21 cellular contexts compared by ENCODE assay signal in genomic region chr6:42086665-42087050, GRCh38. TPM values are rescaled to one million over a fixed set of nuclear protein-coding genes. Genes with fewer than 3 reads are reported as not detected.
"Had no signal": no experiment of that assay in that cellular context is flagged by ENCODE, and none has a peak within 500 bp of the region (broad histone marks: within the 10 kb centered on the region; RNA-seq: fewer than 3 reads in every experiment).

No MANE protein-coding gene starts in this region.

- H3K4me1 Mint-ChIP-seq: activated CD4-positive, alpha-beta T cell treated with anti-CD3 and anti-CD28 coated beads, Interleukin-2, amount 10 ng/mL, durations not matched to agents 7 days and 5 days; activated T-helper 17 cell treated with anti-CD3 and anti-CD28 coated beads, Interleukin-2, amount 50 U/mL, for 72 hours; immature natural killer cell had no signal

- H3K27ac Mint-ChIP-seq: activated CD4-positive, alpha-beta T cell treated with anti-CD3 and anti-CD28 coated beads, Interleukin-2, amount 10 ng/mL, durations not matched to agents 7 days and 5 days; activated CD8-positive, alpha-beta T cell treated with anti-CD3 and anti-CD28 coated beads, Interleukin-2, amount 10 ng/mL, durations not matched to agents 7 days and 5 days; activated T-helper 17 cell treated with anti-CD3 and anti-CD28 coated beads, Interleukin-2, amount 50 U/mL, for 72 hours; immature natural killer cell; natural killer cell treated with Interleukin-12 subunit alpha and Interleukin-12 subunit beta and Interleukin-15 and Interleukin-18, amount 100 ng/mL, for 72 hours; stimulated activated effector memory CD8-positive, alpha-beta T cell treated with anti-CD3 and anti-CD28 coated beads, Interleukin-12 subunit alpha, Interleukin-12 subunit beta, amount 100 ng/mL, for 72 hours; T-helper 2 cell treated with Interferon-gamma antibody and Interleukin-4, amounts not matched to agents 5 μg/mL and 100 μg/mL, for 36 hours had no signal

- H3K27me3 Mint-ChIP-seq: activated CD4-positive, alpha-beta T cell treated with anti-CD3 and anti-CD28 coated beads, Interleukin-2, amount 10 ng/mL, durations not matched to agents 7 days and 5 days; activated T-helper 17 cell treated with anti-CD3 and anti-CD28 coated beads, Interleukin-2, amount 50 U/mL, for 72 hours; natural killer cell treated with Interleukin-12 subunit alpha and Interleukin-12 subunit beta and Interleukin-15 and Interleukin-18, amount 100 ng/mL, for 72 hours had no signal

- H3K4me1 ChIP-seq: colonic mucosa, left lung, parathyroid adenoma, right lobe of liver, testis had no signal

- H3K36me3 Mint-ChIP-seq: activated naive CD4-positive, alpha-beta T cell treated with anti-CD3 and anti-CD28 coated beads, Interleukin-2, amount 50 U/mL, for 72 hours; natural killer cell treated with Interleukin-12 subunit alpha and Interleukin-12 subunit beta and Interleukin-15 and Interleukin-18, amount 100 ng/mL, for 72 hours had no signal

- H3K4me3 Mint-ChIP-seq: activated CD4-positive, alpha-beta T cell treated with anti-CD3 and anti-CD28 coated beads, Interleukin-2, amount 10 ng/mL, durations not matched to agents 7 days and 5 days; activated CD8-positive, alpha-beta T cell treated with anti-CD3 and anti-CD28 coated beads, Interleukin-2, amount 10 ng/mL, durations not matched to agents 7 days and 5 days; activated T-helper 17 cell treated with anti-CD3 and anti-CD28 coated beads, Interleukin-2, amount 50 U/mL, for 72 hours; immature natural killer cell; natural killer cell treated with Interleukin-12 subunit alpha and Interleukin-12 subunit beta and Interleukin-15 and Interleukin-18, amount 100 ng/mL, for 72 hours; stimulated activated effector memory CD8-positive, alpha-beta T cell treated with anti-CD3 and anti-CD28 coated beads, Interleukin-12 subunit alpha, Interleukin-12 subunit beta, amount 100 ng/mL, for 72 hours; T-helper 2 cell treated with Interferon-gamma antibody and Interleukin-4, amounts not matched to agents 5 μg/mL and 100 μg/mL, for 36 hours had no signal

- ATAC-seq: activated CD4-positive, CD25-positive, alpha-beta regulatory T cell treated with anti-CD3 and anti-CD28 coated beads, Interleukin-2, amount 50 U/mL, for 24 hours; activated CD8-positive, alpha-beta T cell treated with anti-CD3 and anti-CD28 coated beads, Interleukin-2, amount 10 ng/mL, durations not matched to agents 7 days and 5 days; activated naive CD4-positive, alpha-beta T cell treated with anti-CD3 and anti-CD28 coated beads, Interleukin-2, amount 50 U/mL, for 72 hours; activated T-helper 17 cell treated with anti-CD3 and anti-CD28 coated beads, Interleukin-2, amount 50 U/mL, for 72 hours; natural killer cell treated with Interleukin-12 subunit alpha and Interleukin-12 subunit beta and Interleukin-15 and Interleukin-18, amount 100 ng/mL, for 72 hours; stimulated activated effector memory CD8-positive, alpha-beta T cell treated with anti-CD3 and anti-CD28 coated beads, Interleukin-12 subunit alpha, Interleukin-12 subunit beta, amount 100 ng/mL, for 72 hours had no signal

- DNase-seq: activated CD4-positive, alpha-beta T cell treated with anti-CD3 and anti-CD28 coated beads, Interleukin-2, amount 10 ng/mL, durations not matched to agents 7 days and 5 days; activated CD8-positive, alpha-beta T cell treated with anti-CD3 and anti-CD28 coated beads, Interleukin-2, amount 10 ng/mL, durations not matched to agents 7 days and 5 days; colonic mucosa; erythroblast; immature natural killer cell; left lung; right lobe of liver; stimulated activated CD4-positive, alpha-beta T cell treated with anti-CD3 and anti-CD28 coated beads, Interleukin-2, amount 100 ng/mL, for 24 hours; testis; upper lobe of right lung had no signal

- H3K9me3 ChIP-seq: colonic mucosa, left lung, right lobe of liver, testis, upper lobe of right lung had no signal

- H3K27ac ChIP-seq: colonic mucosa, hepatocyte, left lung, parathyroid adenoma, right lobe of liver, skin epidermis, testis, upper lobe of right lung, VCaP had no signal

- H3K27me3 ChIP-seq: colonic mucosa, hepatocyte, left lung, right lobe of liver, testis, upper lobe of right lung had no signal

- H3K9me3 Mint-ChIP-seq: activated CD4-positive, alpha-beta T cell treated with anti-CD3 and anti-CD28 coated beads, Interleukin-2, amount 10 ng/mL, durations not matched to agents 7 days and 5 days; activated naive CD4-positive, alpha-beta T cell treated with anti-CD3 and anti-CD28 coated beads, Interleukin-2, amount 50 U/mL, for 72 hours; activated T-helper 17 cell treated with anti-CD3 and anti-CD28 coated beads, Interleukin-2, amount 50 U/mL, for 72 hours; immature natural killer cell; natural killer cell treated with Interleukin-12 subunit alpha and Interleukin-12 subunit beta and Interleukin-15 and Interleukin-18, amount 100 ng/mL, for 72 hours; stimulated activated effector memory CD8-positive, alpha-beta T cell treated with anti-CD3 and anti-CD28 coated beads, Interleukin-12 subunit alpha, Interleukin-12 subunit beta, amount 100 ng/mL, for 72 hours; T-helper 2 cell treated with Interferon-gamma antibody and Interleukin-4, amounts not matched to agents 5 μg/mL and 100 μg/mL, for 36 hours had no signal

- H3K36me3 ChIP-seq: colonic mucosa, right lobe of liver, upper lobe of right lung had no signal

- H3K4me3 ChIP-seq: colonic mucosa, hepatocyte, left lung, right lobe of liver, skin epidermis, testis, upper lobe of right lung had no signal

RNA-seq across cellular contexts. Expression of gene C6orf132, which starts 55.8 kb away (rescaled TPM):
- total RNA-seq: pulmonary artery endothelial cell had no signal
